Comparison of ENCODE assay signal across 8 cellular contexts in genomic region chr7:66921918-66922486, GRCh38.
DNase-seq lines count a peak whose midpoint lies in the region; ATAC-seq lines count a peak whose summit lies in the region.

No MANE protein-coding gene starts in this region.

- ATAC-seq in GM21576 (IDR thresholded peaks at IDR 0.05; ENCODE audit: unreplicated experiment) (peak; percentile 35), HG03196 (IDR thresholded peaks at IDR 0.05; ENCODE audit: unreplicated experiment) (no peak)

- H3K27me3 Mint-ChIP-seq in activated naive CD4-positive, alpha-beta T cell treated with anti-CD3 and anti-CD28 coated beads, Interleukin-2, amount 50 U/mL, for 24 hours = no peaks in the 10 kb centered on the region

- H3K27ac ChIP-seq in iPS-20b (ENCODE audit: low read length) = no peak overlapping the region

- H3K36me3 ChIP-seq in iPS-20b (ENCODE audit: insufficient read depth, low read depth, low read length) = no peaks in the 10 kb centered on the region

- DNase-seq in DMS53 treated with DMSO at 0.1 percent for 48 hours (lab: John Stamatoyannopoulos, UW; ENCODE audit: unreplicated experiment) (peak; percentile 22), NCI-H2227 treated with DMSO at 0.1 percent for 48 hours (lab: John Stamatoyannopoulos, UW) (peak; percentile 2), cortex of kidney (lab: John Stamatoyannopoulos, UW) (no peak)
- DNase-seq in stimulated activated CD8-positive, alpha-beta memory T cell treated with anti-CD3 and anti-CD28 coated beads, Interleukin-15, amount 100 ng/mL, for 4 hours (ENCODE audit: low read depth in 2 of 2) = peak; percentile 3 to 4

- no peaks in the 10 kb centered on the region for H3K9me3 ChIP-seq in iPS-20b (ENCODE audit: insufficient read depth, low read depth, low read length)

- H3K27ac Mint-ChIP-seq in activated naive CD4-positive, alpha-beta T cell treated with anti-CD3 and anti-CD28 coated beads, Interleukin-2, amount 50 U/mL, for 24 hours = peak overlapping the region; percentile 95

- H3K4me3 ChIP-seq in iPS-20b (ENCODE audit: low read length) = peak overlapping the region; percentile 87

- no peaks in the 10 kb centered on the region for H3K9me3 Mint-ChIP-seq in activated naive CD4-positive, alpha-beta T cell treated with anti-CD3 and anti-CD28 coated beads, Interleukin-2, amount 50 U/mL, for 24 hours

- H3K9ac ChIP-seq in iPS-20b (ENCODE audit: low read depth, low read length) = peak overlapping the region; percentile 91; the same call in 1 of the 2 replicates

- peaks cover 5% of the 10 kb centered on the region; the same call in 1 of the 2 replicates for H3K4me1 ChIP-seq in iPS-20b (ENCODE audit: insufficient read depth, low read length)

- H3K4me3 Mint-ChIP-seq in activated naive CD4-positive, alpha-beta T cell treated with anti-CD3 and anti-CD28 coated beads, Interleukin-2, amount 50 U/mL, for 24 hours = peak overlapping the region; percentile 96

- peaks cover 35% of the 10 kb centered on the region for H3K4me1 Mint-ChIP-seq in activated naive CD4-positive, alpha-beta T cell treated with anti-CD3 and anti-CD28 coated beads, Interleukin-2, amount 50 U/mL, for 24 hours

- H3K27me3 ChIP-seq in iPS-20b (ENCODE audit: insufficient read depth, low read length) = no peaks in the 10 kb centered on the region

- peaks cover 9% of the 10 kb centered on the region for H3K36me3 Mint-ChIP-seq in activated naive CD4-positive, alpha-beta T cell treated with anti-CD3 and anti-CD28 coated beads, Interleukin-2, amount 50 U/mL, for 24 hours
